ENCODE assay signal across 19 cellular contexts in the genomic region with DNA sequence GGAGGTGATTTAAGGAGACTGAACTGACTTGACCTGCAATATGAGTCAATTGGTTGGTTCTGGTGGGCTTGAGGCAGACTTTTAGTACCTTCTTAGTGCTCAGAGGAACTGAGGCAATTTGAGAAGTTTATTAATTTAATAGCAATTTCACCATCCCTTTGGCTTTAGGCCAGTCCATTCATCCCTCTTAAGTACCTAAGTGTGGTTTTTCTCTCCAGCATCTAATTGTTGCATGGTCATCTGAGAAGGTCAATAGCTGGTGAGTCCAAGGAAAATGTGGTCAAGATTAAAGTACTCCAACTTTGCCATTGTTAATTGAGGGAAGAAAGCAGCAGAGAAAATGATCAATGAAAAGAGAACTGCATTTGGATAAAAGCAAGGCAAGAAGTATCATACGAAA.
"Had no signal": no experiment of that assay in that cellular context is flagged by ENCODE, and none has a peak within 500 bp of the region (broad histone marks: within the 10 kb centered on the region; RNA-seq: fewer than 3 reads in every experiment).

No MANE protein-coding gene starts in this region.

- H3K4me3 Mint-ChIP-seq: activated CD4-positive, alpha-beta memory T cell treated with anti-CD3 and anti-CD28 coated beads for 36 hours; activated CD4-positive, alpha-beta T cell treated with anti-CD3 and anti-CD28 coated beads, Interleukin-2, amount 10 ng/mL, durations not matched to agents 7 days and 5 days; activated naive CD8-positive, alpha-beta T cell treated with anti-CD3 and anti-CD28 coated beads, Interleukin-2, amount 10 ng/mL, durations not matched to agents 7 days and 5 days; activated T-cell treated with anti-CD3 and anti-CD28 coated beads, Interleukin-2, amount 50 U/mL, for 72 hours; brain; T-helper 17 cell had no signal

- H3K36me3 Mint-ChIP-seq: activated CD4-positive, alpha-beta memory T cell treated with anti-CD3 and anti-CD28 coated beads for 36 hours; brain had no signal

- H3K27me3 Mint-ChIP-seq: activated CD4-positive, alpha-beta memory T cell treated with anti-CD3 and anti-CD28 coated beads for 36 hours; activated CD4-positive, alpha-beta T cell treated with anti-CD3 and anti-CD28 coated beads, Interleukin-2, amount 10 ng/mL, durations not matched to agents 7 days and 5 days; activated naive CD8-positive, alpha-beta T cell treated with anti-CD3 and anti-CD28 coated beads, Interleukin-2, amount 10 ng/mL, durations not matched to agents 7 days and 5 days; T-helper 17 cell had no signal

- H3K4me1 Mint-ChIP-seq: activated CD4-positive, alpha-beta T cell treated with anti-CD3 and anti-CD28 coated beads, Interleukin-2, amount 10 ng/mL, durations not matched to agents 7 days and 5 days; brain had no signal

- H3K27ac ChIP-seq: adrenal gland, cardiac muscle cell, VCaP had no signal

- H3K9me3 Mint-ChIP-seq: activated CD4-positive, alpha-beta memory T cell treated with anti-CD3 and anti-CD28 coated beads for 36 hours had no signal

- H3K27ac Mint-ChIP-seq: activated CD4-positive, alpha-beta memory T cell treated with anti-CD3 and anti-CD28 coated beads for 36 hours; activated CD4-positive, alpha-beta T cell treated with anti-CD3 and anti-CD28 coated beads, Interleukin-2, amount 10 ng/mL, durations not matched to agents 7 days and 5 days; activated naive CD8-positive, alpha-beta T cell treated with anti-CD3 and anti-CD28 coated beads, Interleukin-2, amount 10 ng/mL, durations not matched to agents 7 days and 5 days; activated T-cell treated with anti-CD3 and anti-CD28 coated beads, Interleukin-2, amount 50 U/mL, for 72 hours; activated T-helper 2 cell treated with anti-CD3 and anti-CD28 coated beads, Interferon-gamma antibody, Interleukin-2, Interleukin-4, amounts not matched to agents 10 μg/mL and 5 μg/mL and 100 μg/mL, durations not matched to agents 14 hours and 24 hours and 36 hours; T-helper 17 cell had no signal

- H3K27me3 ChIP-seq: adrenal gland, cardiac muscle cell had no signal

- DNase-seq: activated CD4-positive, alpha-beta memory T cell treated with anti-CD3 and anti-CD28 coated beads for 36 hours; activated CD4-positive, alpha-beta T cell treated with anti-CD3 and anti-CD28 coated beads, Interleukin-2, amount 10 ng/mL, durations not matched to agents 7 days and 5 days; activated CD4-positive, CD25-positive, alpha-beta regulatory T cell; activated naive CD4-positive, alpha-beta T cell treated with anti-CD3 and anti-CD28 coated beads, Interleukin-2, amount 50 U/mL, for 16 hours; activated naive CD8-positive, alpha-beta T cell treated with anti-CD3 and anti-CD28 coated beads, Interleukin-2, amount 10 ng/mL, durations not matched to agents 7 days and 5 days; activated T-cell treated with anti-CD3 and anti-CD28 coated beads, Interleukin-2, amount 50 U/mL, for 72 hours; adrenal gland; aorta; NCI-H1048; NCI-H2081 treated with DMSO at 0.1 percent for 48 hours; NCI-H2171; NCI-H82; SIG-M5; T-helper 17 cell; T-helper 9 cell had no signal

- H3K9me3 ChIP-seq: adrenal gland had no signal

- H3K4me3 ChIP-seq: adrenal gland, cardiac muscle cell had no signal

- H3K36me3 ChIP-seq: adrenal gland, cardiac muscle cell had no signal
